In genomic region chr1:14826172-14826636, GRCh38 we compare ENCODE assay signal across 16 cellular contexts.
A peak's percentile ranks its signal among the peaks of the same experiment; 100 is the strongest.
DNase-seq lines count a peak whose midpoint lies in the region; ATAC-seq and TF ChIP-seq lines count a peak whose summit lies in the region.
"Had no signal": no experiment of that assay in that cellular context is flagged by ENCODE, and none has a peak within 500 bp of the region (broad histone marks: within the 10 kb centered on the region; RNA-seq: fewer than 3 reads in every experiment).

No MANE protein-coding gene starts in this region.

- H3K36me3 Mint-ChIP-seq in CD14-positive monocyte: no peaks in the 10 kb centered on the region

- no peaks in the 10 kb centered on the region for H3K4me1 Mint-ChIP-seq in CD14-positive monocyte
- H3K4me1 Mint-ChIP-seq: activated naive CD8-positive, alpha-beta T cell treated with anti-CD3 and anti-CD28 coated beads, Interleukin-2, amount 50 U/mL, for 24 hours; IgD-negative memory B cell had no signal

- ATAC-seq in mucosa of descending colon (peak; percentile 48), HG03097 (IDR thresholded peaks at IDR 0.05; ENCODE audit: low FRiP score, unreplicated experiment) (no peak)
- ATAC-seq: activated naive CD8-positive, alpha-beta T cell treated with anti-CD3 and anti-CD28 coated beads, Interleukin-2, amount 50 U/mL, for 24 hours; esophagus mucosa; left lobe of liver had no signal

- H3K4me3 ChIP-seq in choroid plexus epithelial cell (ENCODE audit: low read depth, low read length): no peak overlapping the region
- no peak overlapping the region for H3K4me3 ChIP-seq in mucosa of descending colon
- H3K4me3 ChIP-seq: upper lobe of left lung had no signal

- no peaks in the 10 kb centered on the region for H3K9me3 ChIP-seq in mucosa of descending colon
- H3K9me3 ChIP-seq: upper lobe of left lung had no signal

- no peak overlapping the region for H3K27ac Mint-ChIP-seq in CD14-positive monocyte
- H3K27ac Mint-ChIP-seq: activated naive CD8-positive, alpha-beta T cell treated with anti-CD3 and anti-CD28 coated beads, Interleukin-2, amount 50 U/mL, for 24 hours; IgD-negative memory B cell had no signal

- DNase-seq in AG09319 (ENCODE audit: extremely low read depth, low read depth) (peak; percentile 94), HT1080 (ENCODE audit: low read depth) (peak; percentile 58), choroid plexus epithelial cell (ENCODE audit: low read depth) (peak; percentile 95), mucosa of descending colon (peak in 1 of 3 donors; percentile 38), GM19240 (ENCODE audit: insufficient read length, low spot score) (no peak), CD14-positive monocyte (ENCODE audit: low spot score) (no peak)
- no peak for DNase-seq in stimulated activated naive CD4-positive, alpha-beta T cell (lab: John Stamatoyannopoulos, UW)
- DNase-seq: activated CD8-positive, alpha-beta memory T cell treated with anti-CD3 and anti-CD28 coated beads for 24 hours; activated naive CD8-positive, alpha-beta T cell treated with anti-CD3 and anti-CD28 coated beads, Interleukin-2, amount 50 U/mL, for 24 hours; NCI-H524; retina had no signal

- no peaks in the 10 kb centered on the region for H3K36me3 ChIP-seq in mucosa of descending colon (ENCODE audit: low read depth)
- H3K36me3 ChIP-seq: upper lobe of left lung had no signal

- peak; percentile 29 for TF ChIP-seq CTCF in AG09319 (IDR thresholded peaks at IDR 0.05; ENCODE audit: low read depth, low read length)
- peak; percentile 45 for TF ChIP-seq CTCF in choroid plexus epithelial cell (conservative IDR thresholded peaks at IDR 0.05; ENCODE audit: low read depth, low read length)
- TF ChIP-seq CTCF in mucosa of descending colon (IDR thresholded peaks at IDR 0.05): no peak
- TF ChIP-seq CTCF in CD14-positive monocyte (IDR thresholded peaks at IDR 0.05): no peak

- peaks cover 1 to 10% (median 2%) of the 10 kb centered on the region in 3 donors for H3K27me3 Mint-ChIP-seq in CD14-positive monocyte (ENCODE audit: low read depth in 3 of 3)

- intact Hi-C loops in mucosa of descending colon (cut with DNase I, micrococcal nuclease) (no loop called here), CD14-positive monocyte (cut with micrococcal nuclease) (no loop called here)

- H3K4me3 Mint-ChIP-seq in CD14-positive monocyte: no peak overlapping the region
- H3K4me3 Mint-ChIP-seq: activated naive CD8-positive, alpha-beta T cell treated with anti-CD3 and anti-CD28 coated beads, Interleukin-2, amount 50 U/mL, for 24 hours had no signal

- H3K4me1 ChIP-seq in mucosa of descending colon (ENCODE audit: low read depth): no peaks in the 10 kb centered on the region
- H3K4me1 ChIP-seq: upper lobe of left lung had no signal

- H3K9me3 Mint-ChIP-seq in CD14-positive monocyte: no peaks in the 10 kb centered on the region
- H3K9me3 Mint-ChIP-seq: activated naive CD8-positive, alpha-beta T cell treated with anti-CD3 and anti-CD28 coated beads, Interleukin-2, amount 50 U/mL, for 24 hours had no signal

Comparison
In these comparisons a context has a peak if more than half of its experiments do, and no peak if none do; other contexts are left out.
1. DNase-seq: peak in AG09319 (single experiment), HT1080 (single experiment) and choroid plexus epithelial cell (single experiment); none in GM19240 (single experiment), stimulated activated naive CD4-positive, alpha-beta T cell (0 of 6) and CD14-positive monocyte (single experiment).
2. CTCF ChIP-seq: peak in AG09319 (single experiment) and choroid plexus epithelial cell (single experiment); none in mucosa of descending colon (single experiment) and CD14-positive monocyte (single experiment).